8 cellular contexts compared by ENCODE assay signal in the genomic region with DNA sequence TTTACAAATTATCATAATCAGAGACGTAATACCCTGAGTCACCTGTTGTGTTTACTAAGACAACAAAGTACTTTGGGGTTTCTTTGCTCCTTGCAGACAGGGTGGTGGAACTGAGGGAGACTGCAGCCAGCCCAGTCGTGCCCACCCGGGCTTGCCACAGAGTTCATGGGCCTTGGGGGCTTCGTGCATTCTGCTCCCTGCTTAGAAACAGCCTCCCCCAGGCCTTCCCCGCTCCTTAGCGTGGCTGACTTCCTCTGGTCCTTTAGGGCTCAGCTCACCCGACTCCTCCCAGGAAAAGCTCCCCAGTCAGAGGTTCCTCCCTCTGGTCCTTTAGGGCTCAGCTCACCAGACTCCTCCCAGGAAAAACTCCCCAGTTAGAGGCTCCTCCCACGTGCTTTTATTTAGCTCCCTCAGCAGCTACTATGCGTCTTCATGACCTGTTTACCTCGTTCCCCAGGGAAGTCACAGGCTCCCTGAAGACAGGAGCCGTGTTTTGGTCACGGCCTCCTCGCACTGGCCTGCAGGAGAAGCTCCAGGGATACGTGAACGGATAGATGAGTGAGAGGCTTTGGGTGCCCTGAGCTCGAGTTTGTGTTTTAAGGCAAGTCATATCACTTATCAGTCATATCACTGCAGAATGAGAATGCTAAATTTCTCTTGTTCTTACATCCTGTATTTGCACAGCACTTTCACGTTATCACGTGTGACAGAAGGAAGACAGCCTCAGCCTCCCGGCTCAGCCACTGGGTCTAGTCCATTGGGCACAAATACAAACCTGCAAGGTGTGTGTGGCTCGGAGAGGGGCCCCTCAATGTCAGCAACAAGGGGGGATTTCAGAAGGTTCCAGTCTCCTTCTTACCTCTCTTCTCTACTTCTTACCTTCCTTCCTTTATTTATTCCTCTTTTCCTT. TPM values are rescaled to one million over a fixed set of nuclear protein-coding genes. Genes with fewer than 3 reads are reported as not detected.
DNase-seq lines count a peak whose midpoint lies in the region; ATAC-seq and TF ChIP-seq lines count a peak whose summit lies in the region.

No MANE protein-coding gene starts in this region.

- peak; percentile 74 for ATAC-seq in CD4-positive, alpha-beta T cell (ENCODE audit: poor library complexity)
- peak; percentile 75 for ATAC-seq in GM21526 (IDR thresholded peaks at IDR 0.05; ENCODE audit: low FRiP score, unreplicated experiment)
- ATAC-seq in activated naive CD8-positive, alpha-beta T cell treated with anti-CD3 and anti-CD28 coated beads, Interleukin-2, amount 10 ng/mL, durations not matched to agents 7 days and 5 days (ENCODE audit: low read depth), result peak; percentile 78

- peak in 5 of 10 experiments; percentile 11 to 50 (median 24) for DNase-seq in CD4-positive, alpha-beta T cell
- peak; percentile 9 for DNase-seq in NCI-H69 (lab: John Stamatoyannopoulos, UW)
- DNase-seq in activated naive CD8-positive, alpha-beta T cell treated with anti-CD3 and anti-CD28 coated beads, Interleukin-2, amount 10 ng/mL, durations not matched to agents 7 days and 5 days, result peak; percentile 39
- peak; percentile 55 for DNase-seq in stimulated activated CD4-positive, alpha-beta T cell treated with anti-CD3 and anti-CD28 coated beads, Interleukin-1b, Interleukin-23, amount 100 ng/mL, for 48 hours
- DNase-seq in mesothelial cell of epicardium (ENCODE audit: low spot score in 2 of 2, unreplicated experiment in 2 of 2), result no peak
- DNase-seq in NCI-H82 treated with DMSO at 0.1 percent for 48 hours (lab: John Stamatoyannopoulos, UW; ENCODE audit: unreplicated experiment), result no peak
- no peak for DNase-seq in HFFc6

- TF ChIP-seq CTCF in CD4-positive, alpha-beta T cell (IDR thresholded peaks at IDR 0.05), result no peak
- TF ChIP-seq CTCF in mesothelial cell of epicardium (IDR thresholded peaks at IDR 0.05; ENCODE audit: unreplicated experiment) (no peak), HFFc6 (IDR thresholded peaks at IDR 0.05) (no peak)

- H3K4me3 Mint-ChIP-seq in CD4-positive, alpha-beta T cell, result peak overlapping the region; percentile 85
- peak overlapping the region; percentile 58 for H3K4me3 Mint-ChIP-seq in activated naive CD8-positive, alpha-beta T cell treated with anti-CD3 and anti-CD28 coated beads, Interleukin-2, amount 10 ng/mL, durations not matched to agents 7 days and 5 days
- H3K4me3 Mint-ChIP-seq in mesothelial cell of epicardium, result no peak overlapping the region
- no peak overlapping the region for H3K4me3 Mint-ChIP-seq in HFFc6

- no peaks in the 10 kb centered on the region for H3K9me3 ChIP-seq in CD4-positive, alpha-beta T cell (ENCODE audit: control insufficient read depth, low read length)

- H3K27ac ChIP-seq in CD4-positive, alpha-beta T cell (ENCODE audit: low read depth, low read length), result peak overlapping the region; percentile 63

- H3K4me1 Mint-ChIP-seq in CD4-positive, alpha-beta T cell (ENCODE audit: low read depth), result peaks cover 51% of the 10 kb centered on the region
- H3K4me1 Mint-ChIP-seq in activated naive CD8-positive, alpha-beta T cell treated with anti-CD3 and anti-CD28 coated beads, Interleukin-2, amount 10 ng/mL, durations not matched to agents 7 days and 5 days, result peaks cover 17% of the 10 kb centered on the region
- H3K4me1 Mint-ChIP-seq in mesothelial cell of epicardium (no peaks in the 10 kb centered on the region), HFFc6 (ENCODE audit: low read depth) (no peaks in the 10 kb centered on the region)

- intact Hi-C loops in CD4-positive, alpha-beta T cell (cut with DNase I, micrococcal nuclease), result no loop called here

- no peaks in the 10 kb centered on the region for H3K27me3 ChIP-seq in CD4-positive, alpha-beta T cell (ENCODE audit: control insufficient read depth, insufficient read depth, low read length)

- POLR2A ChIA-PET in CD4-positive, alpha-beta T cell (lab: Charles Lee), result interaction anchor here (1.3 kb wide), 1 partner anchor 11 kb away, joined by 4 read pairs; no protein-coding TSS in a partner anchor
- POLR2A ChIA-PET in activated naive CD8-positive, alpha-beta T cell treated with anti-CD3 and anti-CD28 coated beads, Interleukin-2, amount 10 ng/mL, durations not matched to agents 7 days and 5 days (lab: Charles Lee), result no interaction called here

- H3K27ac Mint-ChIP-seq in CD4-positive, alpha-beta T cell, result peak overlapping the region; percentile 92
- peak overlapping the region; percentile 72 for H3K27ac Mint-ChIP-seq in activated naive CD8-positive, alpha-beta T cell treated with anti-CD3 and anti-CD28 coated beads, Interleukin-2, amount 10 ng/mL, durations not matched to agents 7 days and 5 days
- H3K27ac Mint-ChIP-seq in mesothelial cell of epicardium, result no peak overlapping the region
- no peak overlapping the region for H3K27ac Mint-ChIP-seq in HFFc6

- no peaks in the 10 kb centered on the region for H3K27me3 Mint-ChIP-seq in CD4-positive, alpha-beta T cell
- no peaks in the 10 kb centered on the region for H3K27me3 Mint-ChIP-seq in activated naive CD8-positive, alpha-beta T cell treated with anti-CD3 and anti-CD28 coated beads, Interleukin-2, amount 10 ng/mL, durations not matched to agents 7 days and 5 days
- no peaks in the 10 kb centered on the region for H3K27me3 Mint-ChIP-seq in mesothelial cell of epicardium (ENCODE audit: low read depth)
- H3K27me3 Mint-ChIP-seq in HFFc6 (ENCODE audit: insufficient read depth), result no peaks in the 10 kb centered on the region

- CTCF ChIA-PET in CD4-positive, alpha-beta T cell (lab: Charles Lee), result no interaction called here

- H3K36me3 Mint-ChIP-seq in CD4-positive, alpha-beta T cell (ENCODE audit: low read depth), result no peaks in the 10 kb centered on the region
- no peaks in the 10 kb centered on the region for H3K36me3 Mint-ChIP-seq in activated naive CD8-positive, alpha-beta T cell treated with anti-CD3 and anti-CD28 coated beads, Interleukin-2, amount 10 ng/mL, durations not matched to agents 7 days and 5 days
- H3K36me3 Mint-ChIP-seq in mesothelial cell of epicardium (no peaks in the 10 kb centered on the region), HFFc6 (ENCODE audit: low read depth) (no peaks in the 10 kb centered on the region)

- H3K9me3 Mint-ChIP-seq in CD4-positive, alpha-beta T cell, result no peaks in the 10 kb centered on the region
- no peaks in the 10 kb centered on the region for H3K9me3 Mint-ChIP-seq in activated naive CD8-positive, alpha-beta T cell treated with anti-CD3 and anti-CD28 coated beads, Interleukin-2, amount 10 ng/mL, durations not matched to agents 7 days and 5 days
- H3K9me3 Mint-ChIP-seq in mesothelial cell of epicardium, result peaks cover 42% of the 10 kb centered on the region
- H3K9me3 Mint-ChIP-seq in HFFc6, result peaks cover 44% of the 10 kb centered on the region

RNA-seq across cellular contexts. Expression of gene VIPR2, which starts 52.7 kb away (rescaled TPM):
- under 1 TPM; 0.59 to 0.80 TPM for total RNA-seq in CD4-positive, alpha-beta T cell
- total RNA-seq in activated naive CD8-positive, alpha-beta T cell treated with anti-CD3 and anti-CD28 coated beads, Interleukin-2, amount 10 ng/mL, durations not matched to agents 7 days and 5 days, result under 1 TPM; 0.80 to 0.99 TPM
- 0.04 to 0.20 TPM (median 0.14 TPM) in 3 replicates for total RNA-seq in mesothelial cell of epicardium
- not detected for total RNA-seq in HFFc6 (2021; fragmentation: NEBNext Ultra II Directional; extraction: Animal tissue kit (Norgen Biotek cat#: 25700))

Comparison
In these comparisons a context has a peak if more than half of its experiments do, and no peak if none do; other contexts are left out.
1. DNase-seq: peak in NCI-H69 (single experiment), activated naive CD8-positive, alpha-beta T cell treated with anti-CD3 and anti-CD28 coated beads, Interleukin-2, amount 10 ng/mL, durations not matched to agents 7 days and 5 days (single experiment) and stimulated activated CD4-positive, alpha-beta T cell treated with anti-CD3 and anti-CD28 coated beads, Interleukin-1b, Interleukin-23, amount 100 ng/mL, for 48 hours (single experiment); none in mesothelial cell of epicardium (0 of 2), NCI-H82 treated with DMSO at 0.1 percent for 48 hours (single experiment) and HFFc6 (single experiment).
2. H3K27ac Mint-ChIP-seq: peak in CD4-positive, alpha-beta T cell (single experiment) and activated naive CD8-positive, alpha-beta T cell treated with anti-CD3 and anti-CD28 coated beads, Interleukin-2, amount 10 ng/mL, durations not matched to agents 7 days and 5 days (single experiment); none in mesothelial cell of epicardium (single experiment) and HFFc6 (single experiment).
3. H3K4me3 Mint-ChIP-seq: peak in CD4-positive, alpha-beta T cell (single experiment) and activated naive CD8-positive, alpha-beta T cell treated with anti-CD3 and anti-CD28 coated beads, Interleukin-2, amount 10 ng/mL, durations not matched to agents 7 days and 5 days (single experiment); none in mesothelial cell of epicardium (single experiment) and HFFc6 (single experiment).
4. Peak in every context shown above with its lines, with median percentiles within 50 percentile points of each other: ATAC-seq.